18 cellular contexts compared by ENCODE assay signal in genomic region chr14:31954991-31955390, GRCh38.
"Had no signal": no experiment of that assay in that cellular context is flagged by ENCODE, and none has a peak within 500 bp of the region (broad histone marks: within the 10 kb centered on the region; RNA-seq: fewer than 3 reads in every experiment).

No MANE protein-coding gene starts in this region.

- ATAC-seq: left ventricle myocardium superior; naive thymus-derived CD8-positive, alpha-beta T cell; stimulated activated effector memory CD8-positive, alpha-beta T cell treated with anti-CD3 and anti-CD28 coated beads, Interleukin-12 subunit alpha, Interleukin-12 subunit beta, amount 100 ng/mL, for 72 hours had no signal

- FAIRE-seq: frontal cortex had no signal

- DNase-seq: activated CD4-positive, alpha-beta T cell treated with anti-CD3 and anti-CD28 coated beads, Interleukin-2, amount 50 U/mL, for 4 hours; activated T-cell treated with anti-CD3 and anti-CD28 coated beads for 4 hours; amygdala; endodermal cell; head of caudate nucleus; left ventricle myocardium superior; mesenchymal stem cell; naive thymus-derived CD8-positive, alpha-beta T cell; stimulated activated CD4-positive, alpha-beta T cell treated with anti-CD3 and anti-CD28 coated beads, Interleukin-4, amount 100 ng/mL, for 24 hours; stomach had no signal

- H3K9me3 ChIP-seq: prostate gland, right atrium auricular region, stomach, thoracic aorta had no signal

- H3K4me1 ChIP-seq: prostate gland had no signal

- H3K36me3 ChIP-seq: cardiac muscle cell, prostate gland, right atrium auricular region, stomach, thoracic aorta had no signal

- H3K27ac ChIP-seq: cardiac muscle cell, epithelial cell of prostate, prostate gland, right atrium auricular region, skin epidermis, stomach, thoracic aorta had no signal

- H3K4me3 ChIP-seq: cardiac muscle cell, prostate gland, right atrium auricular region, skin epidermis, stomach, thoracic aorta had no signal

- H3K27me3 ChIP-seq: cardiac muscle cell, right atrium auricular region, stomach had no signal
